Comparison of ENCODE assay signal across 1 cellular context in the genomic region with DNA sequence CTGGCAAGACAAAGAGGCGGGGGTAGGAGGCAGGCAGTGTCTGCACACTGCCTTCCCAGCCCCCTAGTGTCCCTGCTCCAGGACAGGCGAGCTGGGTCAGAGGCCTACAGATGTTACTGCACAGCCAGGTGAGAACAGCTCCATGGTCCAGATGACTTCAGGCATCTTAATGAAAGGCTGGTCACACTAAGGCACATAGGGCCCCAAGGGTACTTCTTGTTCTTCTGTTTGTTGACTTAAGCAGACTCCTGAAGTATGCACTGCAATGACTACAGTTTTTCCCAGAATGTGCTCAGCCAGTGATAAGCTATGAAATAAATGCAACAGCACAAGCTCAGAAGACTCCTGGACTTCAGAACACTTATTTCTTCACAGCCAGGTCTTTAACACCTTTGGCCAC.
TF ChIP-seq lines count a peak whose summit lies in the region.

No MANE protein-coding gene starts in this region.

TF ChIP-seq in IMR-90, 13 proteins besides CTCF, POLR2A, EP300 and RAD21 (continued from another document):
- TF ChIP-seq, protein P1, sequence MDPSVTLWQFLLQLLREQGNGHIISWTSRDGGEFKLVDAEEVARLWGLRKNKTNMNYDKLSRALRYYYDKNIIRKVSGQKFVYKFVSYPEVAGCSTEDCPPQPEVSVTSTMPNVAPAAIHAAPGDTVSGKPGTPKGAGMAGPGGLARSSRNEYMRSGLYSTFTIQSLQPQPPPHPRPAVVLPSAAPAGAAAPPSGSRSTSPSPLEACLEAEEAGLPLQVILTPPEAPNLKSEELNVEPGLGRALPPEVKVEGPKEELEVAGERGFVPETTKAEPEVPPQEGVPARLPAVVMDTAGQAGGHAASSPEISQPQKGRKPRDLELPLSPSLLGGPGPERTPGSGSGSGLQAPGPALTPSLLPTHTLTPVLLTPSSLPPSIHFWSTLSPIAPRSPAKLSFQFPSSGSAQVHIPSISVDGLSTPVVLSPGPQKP (IDR thresholded peaks at IDR 0.05; ENCODE audit: borderline replicate concordance, low read depth, low read length), result no peak
- TF ChIP-seq BHLHE40 (IDR thresholded peaks at IDR 0.05; ENCODE audit: low read depth, low read length) (no peak), CHD1 (IDR thresholded peaks at IDR 0.05; ENCODE audit: low read depth, low read length) (no peak), RCOR1 (IDR thresholded peaks at IDR 0.05; ENCODE audit: insufficient replicate concordance, low read length) (no peak), MAZ (IDR thresholded peaks at IDR 0.05; ENCODE audit: borderline replicate concordance, low read depth, low read length) (no peak)
